Comparison of ENCODE assay signal across 13 cellular contexts in genomic region chr4:40378619-40379018, GRCh38. TPM values are rescaled to one million over a fixed set of nuclear protein-coding genes. Genes with fewer than 3 reads are reported as not detected.
DNase-seq lines count a peak whose midpoint lies in the region; ATAC-seq and TF ChIP-seq lines count a peak whose summit lies in the region.
"Had no signal": no experiment of that assay in that cellular context is flagged by ENCODE, and none has a peak within 500 bp of the region (broad histone marks: within the 10 kb centered on the region; RNA-seq: fewer than 3 reads in every experiment).

No MANE protein-coding gene starts in this region.

- CTCF ChIA-PET in PC-9 (lab: Charles Lee), result interaction anchor here (0.6 kb wide), 1 partner anchor 28 kb away, joined by 3 read pairs; no protein-coding TSS in a partner anchor

- H2AFZ ChIP-seq in GM23338 (peak overlapping the region; percentile 47; the same call in 1 of the 2 replicates), PC-9 (no peak overlapping the region)

- H3K4me3 ChIP-seq in GM23338 (no peak overlapping the region), PC-9 (no peak overlapping the region), ovary (no peak overlapping the region)
- H3K4me3 ChIP-seq: A549 had no signal

- peaks cover 8% of the 10 kb centered on the region; the same call in 2 of the 3 replicates for H3K4me1 Mint-ChIP-seq in GM23338
- H3K4me1 Mint-ChIP-seq: CD4-positive, alpha-beta memory T cell had no signal

- no peak overlapping the region for H3K4me2 ChIP-seq in GM23338
- peak overlapping the region; percentile 32 for H3K4me2 ChIP-seq in PC-9
- H3K4me2 ChIP-seq: A549 had no signal

- H3K9me3 ChIP-seq in PC-9 (ENCODE audit: insufficient read depth, low read depth), result no peaks in the 10 kb centered on the region
- H3K9me3 ChIP-seq in ovary, result no peaks in the 10 kb centered on the region
- H3K9me3 ChIP-seq: A549, BE2C had no signal

- intact Hi-C loops in PC-9 (cut with micrococcal nuclease; ENCODE audit: unreplicated experiment), result loop anchor here (1.0 kb wide), 1 partner anchor 341 kb away; no protein-coding TSS in a partner anchor
- intact Hi-C loops in ovary (cut with DNase I), result no loop called here

- H3K27me3 Mint-ChIP-seq in GM23338 (ENCODE audit: insufficient read depth, low read depth, poor library complexity), result peaks cover 1% of the 10 kb centered on the region
- H3K27me3 Mint-ChIP-seq: CD4-positive, alpha-beta memory T cell had no signal

- no peak for DNase-seq in GM23338 (ENCODE audit: low spot score)
- no peak for DNase-seq in PC-9
- peak; percentile 50 for DNase-seq in kidney tubule cell (ENCODE audit: low spot score)
- DNase-seq in NCI-H226, result no peak
- no peak for DNase-seq in stimulated activated CD4-positive, alpha-beta T cell treated with anti-CD3 and anti-CD28 coated beads, Interleukin-4, amount 100 ng/mL, for 24 hours
- no peak for DNase-seq in ovary
- DNase-seq: BE2C; CD4-positive, alpha-beta memory T cell; DMS79; GDM1; HCEC 1CT had no signal

- no peaks in the 10 kb centered on the region for H3K9me3 Mint-ChIP-seq in GM23338
- H3K9me3 Mint-ChIP-seq: CD4-positive, alpha-beta memory T cell had no signal

- ATAC-seq in GM23338, result no peak

- WGBS in ovary, 3 donors, result 48 to 75% (median 50%) methylated on average over 2 of the region's 2 CpGs

- H4K20me1 ChIP-seq in GM23338 (replicated peaks; ENCODE audit: insufficient read depth) (no peaks in the 10 kb centered on the region), PC-9 (ENCODE audit: insufficient read depth) (no peaks in the 10 kb centered on the region)

- H3K79me2 ChIP-seq in GM23338 (replicated peaks; ENCODE audit: insufficient read depth) (no peaks in the 10 kb centered on the region), PC-9 (ENCODE audit: low read depth) (no peaks in the 10 kb centered on the region)

- H3K27me3 ChIP-seq in GM23338 (ENCODE audit: insufficient read depth), result no peaks in the 10 kb centered on the region
- H3K27me3 ChIP-seq in PC-9 (ENCODE audit: insufficient read depth, low read depth), result no peaks in the 10 kb centered on the region
- H3K27me3 ChIP-seq in ovary, result no peaks in the 10 kb centered on the region
- H3K27me3 ChIP-seq: BE2C had no signal

- no peak overlapping the region for H3K4me3 Mint-ChIP-seq in GM23338
- H3K4me3 Mint-ChIP-seq: CD4-positive, alpha-beta memory T cell had no signal

- no TSS peak for BruUV-seq in PC-9 (replicated peaks; lab: Mats Ljungman, UMichigan)

- H3K4me1 ChIP-seq in GM23338 (ENCODE audit: insufficient read depth) (no peaks in the 10 kb centered on the region), PC-9 (replicated peaks; ENCODE audit: insufficient read depth) (peaks cover 33% of the 10 kb centered on the region), ovary (ENCODE audit: insufficient read depth) (no peaks in the 10 kb centered on the region)
- H3K4me1 ChIP-seq: A549, BE2C had no signal

- TF ChIP-seq POLR2A in ovary (IDR thresholded peaks at IDR 0.05), result no peak

- no peaks in the 10 kb centered on the region for H3K36me3 Mint-ChIP-seq in GM23338 (ENCODE audit: low read depth)
- H3K36me3 Mint-ChIP-seq: CD4-positive, alpha-beta memory T cell had no signal

- TF ChIP-seq CTCF in GM23338 (conservative IDR thresholded peaks at IDR 0.05; ENCODE audit: low read depth in 2 of 2) (no peak), PC-9 (conservative IDR thresholded peaks at IDR 0.05) (no peak), ovary (IDR thresholded peaks at IDR 0.05) (no peak)

- POLR2A ChIA-PET in PC-9 (lab: Charles Lee; ENCODE audit: unreplicated experiment), result interaction anchor here (0.6 kb wide), 1 partner anchor 295 kb away, joined by 3 read pairs; no protein-coding TSS in a partner anchor

- H3K9me2 ChIP-seq in GM23338 (ENCODE audit: insufficient read depth) (peaks cover 7% of the 10 kb centered on the region; the same call in 1 of the 2 replicates), PC-9 (ENCODE audit: insufficient read depth) (no peaks in the 10 kb centered on the region)

- H3K36me3 ChIP-seq in GM23338 (ENCODE audit: insufficient read depth), result no peaks in the 10 kb centered on the region
- no peaks in the 10 kb centered on the region for H3K36me3 ChIP-seq in PC-9 (ENCODE audit: low read depth)
- no peaks in the 10 kb centered on the region for H3K36me3 ChIP-seq in ovary
- H3K36me3 ChIP-seq: BE2C had no signal

- H3K27ac ChIP-seq in GM23338 (ENCODE audit: low read depth), result no peak overlapping the region
- H3K27ac ChIP-seq in PC-9, result peak overlapping the region; percentile 85
- no peak overlapping the region for H3K27ac ChIP-seq in ovary
- H3K27ac ChIP-seq: C4-2B had no signal

- TF ChIP-seq EP300 in ovary (IDR thresholded peaks at IDR 0.05), result no peak

- no peak overlapping the region for H3K27ac Mint-ChIP-seq in GM23338
- H3K27ac Mint-ChIP-seq: CD4-positive, alpha-beta memory T cell had no signal

- H3F3A ChIP-seq in GM23338 (replicated peaks; ENCODE audit: low read depth), result no peaks in the 10 kb centered on the region
- H3F3A ChIP-seq in PC-9 (ENCODE audit: insufficient read depth, low read depth), result peaks cover 22% of the 10 kb centered on the region

TF ChIP-seq in GM23338, 12 proteins besides CTCF, POLR2A, EP300 and RAD21 (continues in another document):
- no peak for TF ChIP-seq STAT1 (IDR thresholded peaks at IDR 0.05; ENCODE audit: unreplicated experiment)
- no peak for TF ChIP-seq EZH2 (IDR thresholded peaks at IDR 0.05; ENCODE audit: low read depth, unreplicated experiment)
- TF ChIP-seq ETS1 (IDR thresholded peaks at IDR 0.05), result no peak
- TF ChIP-seq, protein P1, sequence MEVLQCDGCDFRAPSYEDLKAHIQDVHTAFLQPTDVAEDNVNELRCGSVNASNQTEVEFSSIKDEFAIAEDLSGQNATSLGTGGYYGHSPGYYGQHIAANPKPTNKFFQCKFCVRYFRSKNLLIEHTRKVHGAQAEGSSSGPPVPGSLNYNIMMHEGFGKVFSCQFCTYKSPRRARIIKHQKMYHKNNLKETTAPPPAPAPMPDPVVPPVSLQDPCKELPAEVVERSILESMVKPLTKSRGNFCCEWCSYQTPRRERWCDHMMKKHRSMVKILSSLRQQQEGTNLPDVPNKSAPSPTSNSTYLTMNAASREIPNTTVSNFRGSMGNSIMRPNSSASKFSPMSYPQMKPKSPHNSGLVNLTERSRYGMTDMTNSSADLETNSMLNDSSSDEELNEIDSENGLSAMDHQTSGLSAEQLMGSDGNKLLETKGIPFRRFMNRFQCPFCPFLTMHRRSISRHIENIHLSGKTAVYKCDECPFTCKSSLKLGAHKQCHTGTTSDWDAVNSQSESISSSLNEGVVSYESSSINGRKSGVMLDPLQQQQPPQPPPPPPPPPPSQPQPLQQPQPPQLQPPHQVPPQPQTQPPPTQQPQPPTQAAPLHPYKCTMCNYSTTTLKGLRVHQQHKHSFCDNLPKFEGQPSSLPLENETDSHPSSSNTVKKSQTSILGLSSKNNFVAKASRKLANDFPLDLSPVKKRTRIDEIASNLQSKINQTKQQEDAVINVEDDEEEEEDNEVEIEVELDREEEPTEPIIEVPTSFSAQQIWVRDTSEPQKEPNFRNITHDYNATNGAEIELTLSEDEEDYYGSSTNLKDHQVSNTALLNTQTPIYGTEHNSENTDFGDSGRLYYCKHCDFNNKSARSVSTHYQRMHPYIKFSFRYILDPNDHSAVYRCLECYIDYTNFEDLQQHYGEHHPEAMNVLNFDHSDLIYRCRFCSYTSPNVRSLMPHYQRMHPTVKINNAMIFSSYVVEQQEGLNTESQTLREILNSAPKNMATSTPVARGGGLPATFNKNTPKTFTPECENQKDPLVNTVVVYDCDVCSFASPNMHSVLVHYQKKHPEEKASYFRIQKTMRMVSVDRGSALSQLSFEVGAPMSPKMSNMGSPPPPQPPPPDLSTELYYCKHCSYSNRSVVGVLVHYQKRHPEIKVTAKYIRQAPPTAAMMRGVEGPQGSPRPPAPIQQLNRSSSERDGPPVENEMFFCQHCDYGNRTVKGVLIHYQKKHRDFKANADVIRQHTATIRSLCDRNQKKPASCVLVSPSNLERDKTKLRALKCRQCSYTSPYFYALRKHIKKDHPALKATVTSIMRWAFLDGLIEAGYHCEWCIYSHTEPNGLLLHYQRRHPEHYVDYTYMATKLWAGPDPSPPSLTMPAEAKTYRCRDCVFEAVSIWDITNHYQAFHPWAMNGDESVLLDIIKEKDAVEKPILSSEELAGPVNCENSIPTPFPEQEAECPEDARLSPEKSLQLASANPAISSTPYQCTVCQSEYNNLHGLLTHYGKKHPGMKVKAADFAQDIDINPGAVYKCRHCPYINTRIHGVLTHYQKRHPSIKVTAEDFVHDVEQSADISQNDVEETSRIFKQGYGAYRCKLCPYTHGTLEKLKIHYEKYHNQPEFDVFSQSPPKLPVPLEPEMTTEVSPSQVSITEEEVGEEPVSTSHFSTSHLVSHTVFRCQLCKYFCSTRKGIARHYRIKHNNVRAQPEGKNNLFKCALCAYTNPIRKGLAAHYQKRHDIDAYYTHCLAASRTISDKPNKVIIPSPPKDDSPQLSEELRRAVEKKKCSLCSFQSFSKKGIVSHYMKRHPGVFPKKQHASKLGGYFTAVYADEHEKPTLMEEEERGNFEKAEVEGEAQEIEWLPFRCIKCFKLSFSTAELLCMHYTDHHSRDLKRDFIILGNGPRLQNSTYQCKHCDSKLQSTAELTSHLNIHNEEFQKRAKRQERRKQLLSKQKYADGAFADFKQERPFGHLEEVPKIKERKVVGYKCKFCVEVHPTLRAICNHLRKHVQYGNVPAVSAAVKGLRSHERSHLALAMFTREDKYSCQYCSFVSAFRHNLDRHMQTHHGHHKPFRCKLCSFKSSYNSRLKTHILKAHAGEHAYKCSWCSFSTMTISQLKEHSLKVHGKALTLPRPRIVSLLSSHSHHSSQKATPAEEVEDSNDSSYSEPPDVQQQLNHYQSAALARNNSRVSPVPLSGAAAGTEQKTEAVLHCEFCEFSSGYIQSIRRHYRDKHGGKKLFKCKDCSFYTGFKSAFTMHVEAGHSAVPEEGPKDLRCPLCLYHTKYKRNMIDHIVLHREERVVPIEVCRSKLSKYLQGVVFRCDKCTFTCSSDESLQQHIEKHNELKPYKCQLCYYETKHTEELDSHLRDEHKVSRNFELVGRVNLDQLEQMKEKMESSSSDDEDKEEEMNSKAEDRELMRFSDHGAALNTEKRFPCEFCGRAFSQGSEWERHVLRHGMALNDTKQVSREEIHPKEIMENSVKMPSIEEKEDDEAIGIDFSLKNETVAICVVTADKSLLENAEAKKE (CRISPR knock-in tag; IDR thresholded peaks at IDR 0.05), result no peak
- no peak for TF ChIP-seq ZNF331 (CRISPR knock-in tag; IDR thresholded peaks at IDR 0.05; ENCODE audit: low read depth)

RNA-seq across cellular contexts. Expression of gene CHRNA9, which starts 43.5 kb away (rescaled TPM):
- total RNA-seq in GM23338 (2014; rRNA removed; shearing (Covaris generic)), result 0.78 and 5.7 TPM in 2 replicates
- polyA plus RNA-seq in GM23338 (2016; fragmentation: Nextera tagmentation; extraction: Ambion mirVana) (0.24 and 0.58 TPM in 2 replicates), ovary (not detected)
- total RNA-seq in PC-9 (2021) (not detected in 2 replicates), ovary (under 1 TPM in 1 of 7 donors, not detected in 6; 0.13 TPM)
- total RNA-seq: CD4-positive, alpha-beta memory T cell had no signal
- polyA plus RNA-seq: CD4-positive, alpha-beta memory T cell had no signal
